9 cellular contexts compared by ENCODE assay signal in the genomic region with DNA sequence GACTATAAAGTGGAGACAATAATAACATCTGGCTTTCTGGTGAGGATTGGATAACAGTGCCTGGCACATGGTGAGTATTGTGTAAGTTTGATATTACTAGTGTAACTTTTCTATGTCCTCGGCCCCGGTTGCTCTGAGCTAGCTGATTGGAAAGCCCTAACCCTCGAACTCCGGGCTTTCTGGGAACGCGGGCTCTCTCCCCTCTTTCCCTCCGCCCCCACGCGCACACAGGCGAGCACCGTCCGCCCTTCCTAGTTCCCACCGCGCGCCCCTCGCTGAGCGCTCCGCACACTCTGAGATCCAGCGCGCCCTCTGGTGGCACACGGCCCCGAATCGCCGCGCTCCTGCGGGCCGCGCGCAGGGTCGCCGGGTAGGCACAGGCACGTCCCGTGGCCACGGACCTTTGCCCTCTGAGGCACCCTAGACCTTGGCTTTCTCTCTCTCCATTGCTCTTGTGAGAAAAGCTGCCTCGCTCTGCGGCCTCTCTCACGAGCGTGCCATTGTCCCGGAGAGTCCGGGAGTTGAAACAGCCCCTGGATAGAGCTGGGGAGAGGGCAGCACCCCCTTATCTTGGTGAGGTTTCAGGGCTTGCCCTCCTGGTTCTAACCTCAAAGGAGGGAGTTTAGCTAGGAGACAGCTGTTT. TPM values are rescaled to one million over a fixed set of nuclear protein-coding genes. Genes with fewer than 3 reads are reported as not detected.
DNase-seq lines count a peak whose midpoint lies in the region; ATAC-seq, FAIRE-seq and TF ChIP-seq lines count a peak whose summit lies in the region.
"Had no signal": no experiment of that assay in that cellular context is flagged by ENCODE, and none has a peak within 500 bp of the region (broad histone marks: within the 10 kb centered on the region; RNA-seq: fewer than 3 reads in every experiment).

No MANE protein-coding gene starts in this region.

- peaks cover 39% of the 10 kb centered on the region for H3K27me3 Mint-ChIP-seq in activated B cell treated with CpG ODN at 0.5 μM for 24 hours

- peak; percentile 39 for FAIRE-seq in HepG2 (lab: Jason Lieb, UNC)
- FAIRE-seq: islet of Langerhans had no signal

- H3K4me3 Mint-ChIP-seq in activated B cell treated with CpG ODN at 0.5 μM for 24 hours: peak overlapping the region; percentile 21

- H3K4me2 ChIP-seq in HepG2 (ENCODE audit: low read depth, low read length): peak overlapping the region; percentile 84

- peaks cover 2% of the 10 kb centered on the region for H3K4me1 Mint-ChIP-seq in activated B cell treated with CpG ODN at 0.5 μM for 24 hours

- peak; percentile 94 for TF ChIP-seq RAD21 in HepG2 (CRISPR knock-in tag; IDR thresholded peaks at IDR 0.05)

- no peak for TF ChIP-seq EP300 in HepG2 (IDR thresholded peaks at IDR 0.05; ENCODE audit: low read depth in 2 of 2, low read length in 2 of 2)
- TF ChIP-seq EP300 in HepG2 (CRISPR knock-in tag; IDR thresholded peaks at IDR 0.05; ENCODE audit: borderline replicate concordance): no peak

- POLR2A ChIA-PET in activated B cell treated with CpG ODN at 0.5 μM for 24 hours (lab: Charles Lee) (no interaction called here), HepG2 (lab: Yijun Ruan, JAX) (interaction anchor here (0.7 kb wide), 1 partner anchor 125 kb away, joined by 3 read pairs; no protein-coding TSS in a partner anchor)

- no TSS peak for BruUV-seq in HepG2 (replicated peaks; lab: Mats Ljungman, UMichigan)

- H3K79me2 ChIP-seq in HepG2 (ENCODE audit: insufficient read depth, low read length): no peaks in the 10 kb centered on the region

- no peaks in the 10 kb centered on the region for H3K27me3 ChIP-seq in HepG2 (ENCODE audit: control insufficient read depth in 1 of 2, insufficient read depth in 2 of 2, low read length in 2 of 2)

- no peak overlapping the region for H3K9ac ChIP-seq in HepG2 (ENCODE audit: insufficient read depth, low read depth, low read length)

- no peaks in the 10 kb centered on the region for H3K36me3 ChIP-seq in HepG2 (replicated peaks in 1 of 2; ENCODE audit: control insufficient read depth in 1 of 2, insufficient read depth in 2 of 2, low read length in 2 of 2)

- DNase-seq in NCI-H2107 (lab: John Stamatoyannopoulos, UW): peak; percentile 45
- no peak for DNase-seq in NCI-H2107 treated with DMSO at 0.1 percent for 48 hours (lab: John Stamatoyannopoulos, UW; ENCODE audit: unreplicated experiment)
- peak; percentile 49 for DNase-seq in NAMALWA (ENCODE audit: low spot score)
- DNase-seq in activated B cell treated with CpG ODN at 0.5 μM for 24 hours: peak; percentile 53
- peak; percentile 16 for DNase-seq in cerebellar cortex (ENCODE audit: low spot score)
- peak; percentile 43 for DNase-seq in HepG2 (ENCODE audit: low spot score)
- peak; percentile 5 for DNase-seq in stimulated activated CD8-positive, alpha-beta memory T cell treated with anti-CD3 and anti-CD28 coated beads, Interleukin-12 subunit alpha, Interleukin-12 subunit beta, amount 100 ng/mL, for 4 hours (ENCODE audit: low read depth)

- peaks cover 12% of the 10 kb centered on the region; the same call in 1 of the 2 replicates for H3K4me1 ChIP-seq in HepG2 (ENCODE audit: insufficient read depth, low read length)

- ATAC-seq in activated B cell treated with CpG ODN at 0.5 μM for 24 hours (ENCODE audit: low read depth) (no peak), HepG2 (peak; percentile 96), GM18861 (IDR thresholded peaks at IDR 0.05; ENCODE audit: unreplicated experiment) (no peak)

- TF ChIP-seq CTCF in activated B cell treated with CpG ODN at 0.5 μM for 24 hours (IDR thresholded peaks at IDR 0.05) (no peak), HepG2 (CRISPR knock-in tag; IDR thresholded peaks at IDR 0.05) (peak; percentile 100)

- H3K27ac Mint-ChIP-seq in activated B cell treated with CpG ODN at 0.5 μM for 24 hours: no peak overlapping the region

- intact Hi-C loops in activated B cell treated with CpG ODN at 0.5 μM for 24 hours (cut with micrococcal nuclease): loop anchor here (1.0 to 5.0 kb wide), 3 partner anchors 302 to 643 kb away; no protein-coding TSS in a partner anchor
- intact Hi-C loops in HepG2 (cut with micrococcal nuclease; ENCODE audit: unreplicated experiment): loop anchor here (1.0 to 10.0 kb wide), 3 partner anchors 35 to 301 kb away; no protein-coding TSS in a partner anchor

- H3K4me3 ChIP-seq in HepG2 (replicated peaks in 1 of 3; ENCODE audit: insufficient read depth in 1 of 3, low read depth in 2 of 3, low read length in 3 of 3): peak overlapping the region in 2 of 3 experiments; percentile 28 to 59; a peak in 3 of 6 replicates

- H3K9me3 ChIP-seq in HepG2 (ENCODE audit: low read length): no peaks in the 10 kb centered on the region

- in situ Hi-C loops in HepG2 (cut with HindIII; ENCODE audit: extremely low pct_ligation_motif_present, low pct_unique_long_range_greater_than_20kb): loop anchor here (5.0 kb wide), 1 partner anchor 300 kb away; no protein-coding TSS in a partner anchor

- no peak overlapping the region for H3K27ac ChIP-seq in HepG2 (ENCODE audit: extremely low read length, insufficient read depth, low read length)

- no peaks in the 10 kb centered on the region for H4K20me1 ChIP-seq in HepG2 (ENCODE audit: insufficient read depth, low read length)

- no peaks in the 10 kb centered on the region for H3K36me3 Mint-ChIP-seq in activated B cell treated with CpG ODN at 0.5 μM for 24 hours (ENCODE audit: low read depth)

- no peak overlapping the region for H2AFZ ChIP-seq in HepG2 (ENCODE audit: low read length)

- CTCF ChIA-PET in activated B cell treated with CpG ODN at 0.5 μM for 24 hours (lab: Charles Lee): interaction anchor here (0.8 to 4.5 kb wide), 5 partner anchors 18 to 644 kb away, joined by 3 to 101 read pairs (median 3); no protein-coding TSS in a partner anchor
- CTCF ChIA-PET in HepG2 (lab: Yijun Ruan, JAX; ENCODE audit: low intra/inter-chr PET ratio, low total read pairs): interaction anchor here (2.3 kb wide), 1 partner anchor 302 kb away, joined by 25 read pairs; no protein-coding TSS in a partner anchor

- no peak for TF ChIP-seq POLR2A in HepG2 (IDR thresholded peaks at IDR 0.05; ENCODE audit: insufficient read depth in 1 of 2, low read depth in 2 of 2, low read length in 2 of 2)

- no peaks in the 10 kb centered on the region for H3K9me3 Mint-ChIP-seq in activated B cell treated with CpG ODN at 0.5 μM for 24 hours

- WGBS in HepG2 (ENCODE audit: low lambda C conversion rate): 1% methylated on average over 16 of the region's 40 CpGs

TF ChIP-seq in HepG2, 621 proteins besides CTCF, POLR2A, EP300 and RAD21 (continues in another document):
- no peak for TF ChIP-seq ZNF484 (CRISPR knock-in tag; IDR thresholded peaks at IDR 0.05; ENCODE audit: borderline replicate concordance, low read depth)
- TF ChIP-seq, protein P1, sequence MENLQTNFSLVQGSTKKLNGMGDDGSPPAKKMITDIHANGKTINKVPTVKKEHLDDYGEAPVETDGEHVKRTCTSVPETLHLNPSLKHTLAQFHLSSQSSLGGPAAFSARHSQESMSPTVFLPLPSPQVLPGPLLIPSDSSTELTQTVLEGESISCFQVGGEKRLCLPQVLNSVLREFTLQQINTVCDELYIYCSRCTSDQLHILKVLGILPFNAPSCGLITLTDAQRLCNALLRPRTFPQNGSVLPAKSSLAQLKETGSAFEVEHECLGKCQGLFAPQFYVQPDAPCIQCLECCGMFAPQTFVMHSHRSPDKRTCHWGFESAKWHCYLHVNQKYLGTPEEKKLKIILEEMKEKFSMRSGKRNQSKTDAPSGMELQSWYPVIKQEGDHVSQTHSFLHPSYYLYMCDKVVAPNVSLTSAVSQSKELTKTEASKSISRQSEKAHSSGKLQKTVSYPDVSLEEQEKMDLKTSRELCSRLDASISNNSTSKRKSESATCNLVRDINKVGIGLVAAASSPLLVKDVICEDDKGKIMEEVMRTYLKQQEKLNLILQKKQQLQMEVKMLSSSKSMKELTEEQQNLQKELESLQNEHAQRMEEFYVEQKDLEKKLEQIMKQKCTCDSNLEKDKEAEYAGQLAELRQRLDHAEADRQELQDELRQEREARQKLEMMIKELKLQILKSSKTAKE (CRISPR knock-in tag; IDR thresholded peaks at IDR 0.05; ENCODE audit: borderline replicate concordance): 0 out of 2 replicates have a peak, but pooled peaks have one; percentile 48
- TF ChIP-seq ZNF644 (CRISPR knock-in tag; IDR thresholded peaks at IDR 0.05; ENCODE audit: low read depth): peak; percentile 23; the same call in 1 of the 2 replicates
- 0 out of 2 replicates have a peak, but pooled peaks have one; percentile 31 for TF ChIP-seq FOXK1 (CRISPR knock-in tag; IDR thresholded peaks at IDR 0.05; ENCODE audit: borderline replicate concordance, low read depth)
- 0 out of 2 replicates have a peak, but pooled peaks have one; percentile 44 for TF ChIP-seq SPEN (CRISPR knock-in tag; IDR thresholded peaks at IDR 0.05; ENCODE audit: low read depth)
- no peak for TF ChIP-seq ZNF33A (CRISPR knock-in tag; IDR thresholded peaks at IDR 0.05; ENCODE audit: borderline replicate concordance)
- peak; percentile 72; the same call in 1 of the 2 replicates for TF ChIP-seq ZNF556 (CRISPR knock-in tag; IDR thresholded peaks at IDR 0.05; ENCODE audit: borderline replicate concordance)

RNA-seq across cellular contexts. Expression of a gene that starts 23.2 kb away (rescaled TPM):
- total RNA-seq in activated B cell treated with CpG ODN at 0.5 μM for 24 hours: 0.11 and 0.15 TPM in 2 replicates
- total RNA-seq in HepG2 (2016; rRNA removed; fragmentation: Illumina TruSeq; extraction: Trizol): 0.04 TPM in 1 of 2 replicates, not detected in the other
- total RNA-seq in HepG2 (2016; cell fraction: cytosol; rRNA removed; fragmentation: Illumina TruSeq; extraction: Trizol; ENCODE audit: low read depth): 0.30 and 0.35 TPM in 2 replicates
- total RNA-seq in HepG2 (2016; cell fraction: insoluble cytoplasmic fraction; rRNA removed; fragmentation: Illumina TruSeq; extraction: Trizol): 0.19 TPM in 1 of 2 replicates, not detected in the other
- 0.12 and 0.21 TPM in 2 replicates for total RNA-seq in HepG2 (2016; cell fraction: membrane; rRNA removed; fragmentation: Illumina TruSeq; extraction: Trizol)
- total RNA-seq in HepG2 (2016; cell fraction: nucleus; rRNA removed; fragmentation: Illumina TruSeq; extraction: Trizol): 0.19 and 0.43 TPM in 2 replicates
- 0.33 and 0.35 TPM in 2 replicates for polyA plus RNA-seq in HepG2 (2011; rRNA removed)
- 0.17 and 0.24 TPM in 2 replicates for polyA plus RNA-seq in HepG2 (2011; cell fraction: cytosol; rRNA removed)
- 2.0 and 2.8 TPM in 2 replicates for polyA plus RNA-seq in HepG2 (2011; cell fraction: nucleus; rRNA removed)
- polyA plus RNA-seq in HepG2 (2012): 0.16 and 0.17 TPM in 2 replicates
- polyA plus RNA-seq in HepG2 (2016; cell fraction: cytosol; fragmentation: Illumina TruSeq; extraction: Trizol; ENCODE audit: low read depth): 0.09 and 0.14 TPM in 2 replicates
- polyA plus RNA-seq in HepG2 (2016; cell fraction: insoluble cytoplasmic fraction; fragmentation: Illumina TruSeq; extraction: Trizol; ENCODE audit: low read depth): 0.07 TPM in 1 of 2 replicates, not detected in the other
- polyA plus RNA-seq in HepG2 (2016; cell fraction: membrane; fragmentation: Illumina TruSeq; extraction: Trizol; ENCODE audit: low read depth): 0.05 and 0.20 TPM in 2 replicates
- polyA plus RNA-seq in HepG2 (2016; cell fraction: nucleus; fragmentation: Illumina TruSeq; extraction: Trizol; ENCODE audit: insufficient read depth, low read depth): 0.15 and 0.69 TPM in 2 replicates
- 0.05 and 0.46 TPM in 2 replicates for polyA minus RNA-seq in HepG2 (2011; rRNA and poly(A)+ RNA removed; ENCODE audit: low replicate concordance)
- polyA minus RNA-seq in HepG2 (2011; cell fraction: cytosol; rRNA and poly(A)+ RNA removed): not detected in 2 replicates
- polyA minus RNA-seq in HepG2 (2011; cell fraction: nucleus; rRNA and poly(A)+ RNA removed): 1.2 and 1.3 TPM in 2 replicates
